1 cellular context compared by ENCODE assay signal in genomic region chr17:42660692-42661345, GRCh38.
TF ChIP-seq lines count a peak whose summit lies in the region.

No MANE protein-coding gene starts in this region.

TF ChIP-seq in HepG2, 621 proteins besides CTCF, POLR2A, EP300 and RAD21:
- TF ChIP-seq NR3C1 (CRISPR knock-in tag; IDR thresholded peaks at IDR 0.05) (no peak), PHF21A (CRISPR knock-in tag; IDR thresholded peaks at IDR 0.05) (no peak), ISX (CRISPR knock-in tag; conservative IDR thresholded peaks at IDR 0.05) (no peak), ZNF629 (CRISPR knock-in tag; conservative IDR thresholded peaks at IDR 0.05) (no peak), PREB (CRISPR knock-in tag; IDR thresholded peaks at IDR 0.05) (no peak), NFYB (CRISPR knock-in tag; IDR thresholded peaks at IDR 0.05) (no peak), IKZF5 (CRISPR knock-in tag; IDR thresholded peaks at IDR 0.05) (no peak), ZNF335 (CRISPR knock-in tag; IDR thresholded peaks at IDR 0.05) (no peak), HOXA7 (CRISPR knock-in tag; IDR thresholded peaks at IDR 0.05) (no peak), MYC (CRISPR knock-in tag; IDR thresholded peaks at IDR 0.05; ENCODE audit: borderline replicate concordance) (no peak), YY1 (IDR thresholded peaks at IDR 0.05; ENCODE audit: insufficient read depth, insufficient replicate concordance, low read depth, low read length) (no peak), DR1 (CRISPR knock-in tag; IDR thresholded peaks at IDR 0.05) (no peak)
- TF ChIP-seq, protein P1, sequence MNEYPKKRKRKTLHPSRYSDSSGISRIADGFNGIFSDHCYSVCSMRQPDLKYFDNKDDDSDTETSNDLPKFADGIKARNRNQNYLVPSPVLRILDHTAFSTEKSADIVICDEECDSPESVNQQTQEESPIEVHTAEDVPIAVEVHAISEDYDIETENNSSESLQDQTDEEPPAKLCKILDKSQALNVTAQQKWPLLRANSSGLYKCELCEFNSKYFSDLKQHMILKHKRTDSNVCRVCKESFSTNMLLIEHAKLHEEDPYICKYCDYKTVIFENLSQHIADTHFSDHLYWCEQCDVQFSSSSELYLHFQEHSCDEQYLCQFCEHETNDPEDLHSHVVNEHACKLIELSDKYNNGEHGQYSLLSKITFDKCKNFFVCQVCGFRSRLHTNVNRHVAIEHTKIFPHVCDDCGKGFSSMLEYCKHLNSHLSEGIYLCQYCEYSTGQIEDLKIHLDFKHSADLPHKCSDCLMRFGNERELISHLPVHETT (CRISPR knock-in tag; conservative IDR thresholded peaks at IDR 0.05): no peak
- TF ChIP-seq, protein P2, sequence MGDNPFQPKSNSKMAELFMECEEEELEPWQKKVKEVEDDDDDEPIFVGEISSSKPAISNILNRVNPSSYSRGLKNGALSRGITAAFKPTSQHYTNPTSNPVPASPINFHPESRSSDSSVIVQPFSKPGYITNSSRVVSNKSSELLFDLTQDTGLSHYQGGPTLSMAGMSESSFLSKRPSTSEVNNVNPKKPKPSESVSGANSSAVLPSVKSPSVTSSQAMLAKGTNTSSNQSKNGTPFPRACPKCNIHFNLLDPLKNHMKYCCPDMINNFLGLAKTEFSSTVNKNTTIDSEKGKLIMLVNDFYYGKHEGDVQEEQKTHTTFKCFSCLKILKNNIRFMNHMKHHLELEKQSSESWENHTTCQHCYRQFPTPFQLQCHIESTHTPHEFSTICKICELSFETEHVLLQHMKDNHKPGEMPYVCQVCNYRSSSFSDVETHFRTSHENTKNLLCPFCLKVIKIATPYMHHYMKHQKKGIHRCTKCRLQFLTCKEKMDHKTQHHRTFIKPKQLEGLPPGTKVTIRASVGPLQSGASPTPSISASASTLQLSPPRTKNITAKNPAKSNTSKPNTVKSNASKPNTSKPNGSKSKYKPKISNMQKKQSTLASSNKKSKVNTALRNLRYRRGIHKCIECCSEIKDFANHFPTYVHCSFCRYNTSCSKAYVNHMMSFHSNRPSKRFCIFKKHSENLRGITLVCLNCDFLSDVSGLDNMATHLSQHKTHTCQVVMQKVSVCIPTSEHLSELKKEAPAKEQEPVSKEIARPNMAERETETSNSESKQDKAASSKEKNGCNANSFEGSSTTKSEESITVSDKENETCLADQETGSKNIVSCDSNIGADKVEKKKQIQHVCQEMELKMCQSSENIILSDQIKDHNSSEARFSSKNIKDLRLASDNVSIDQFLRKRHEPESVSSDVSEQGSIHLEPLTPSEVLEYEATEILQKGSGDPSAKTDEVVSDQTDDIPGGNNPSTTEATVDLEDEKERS (CRISPR knock-in tag; IDR thresholded peaks at IDR 0.05): no peak
- TF ChIP-seq, protein P3, sequence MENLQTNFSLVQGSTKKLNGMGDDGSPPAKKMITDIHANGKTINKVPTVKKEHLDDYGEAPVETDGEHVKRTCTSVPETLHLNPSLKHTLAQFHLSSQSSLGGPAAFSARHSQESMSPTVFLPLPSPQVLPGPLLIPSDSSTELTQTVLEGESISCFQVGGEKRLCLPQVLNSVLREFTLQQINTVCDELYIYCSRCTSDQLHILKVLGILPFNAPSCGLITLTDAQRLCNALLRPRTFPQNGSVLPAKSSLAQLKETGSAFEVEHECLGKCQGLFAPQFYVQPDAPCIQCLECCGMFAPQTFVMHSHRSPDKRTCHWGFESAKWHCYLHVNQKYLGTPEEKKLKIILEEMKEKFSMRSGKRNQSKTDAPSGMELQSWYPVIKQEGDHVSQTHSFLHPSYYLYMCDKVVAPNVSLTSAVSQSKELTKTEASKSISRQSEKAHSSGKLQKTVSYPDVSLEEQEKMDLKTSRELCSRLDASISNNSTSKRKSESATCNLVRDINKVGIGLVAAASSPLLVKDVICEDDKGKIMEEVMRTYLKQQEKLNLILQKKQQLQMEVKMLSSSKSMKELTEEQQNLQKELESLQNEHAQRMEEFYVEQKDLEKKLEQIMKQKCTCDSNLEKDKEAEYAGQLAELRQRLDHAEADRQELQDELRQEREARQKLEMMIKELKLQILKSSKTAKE (CRISPR knock-in tag; IDR thresholded peaks at IDR 0.05; ENCODE audit: borderline replicate concordance): no peak
TF ChIP-seq in HepG2: peak in this region for 0.
